1 cellular context compared by ENCODE assay signal in genomic region chr2:222796413-222797103, GRCh38.
TF ChIP-seq lines count a peak whose summit lies in the region.

No MANE protein-coding gene starts in this region.

TF ChIP-seq in HepG2, 621 proteins besides CTCF, POLR2A, EP300 and RAD21 (continued from another document and continues in another):
- TF ChIP-seq, protein P1, sequence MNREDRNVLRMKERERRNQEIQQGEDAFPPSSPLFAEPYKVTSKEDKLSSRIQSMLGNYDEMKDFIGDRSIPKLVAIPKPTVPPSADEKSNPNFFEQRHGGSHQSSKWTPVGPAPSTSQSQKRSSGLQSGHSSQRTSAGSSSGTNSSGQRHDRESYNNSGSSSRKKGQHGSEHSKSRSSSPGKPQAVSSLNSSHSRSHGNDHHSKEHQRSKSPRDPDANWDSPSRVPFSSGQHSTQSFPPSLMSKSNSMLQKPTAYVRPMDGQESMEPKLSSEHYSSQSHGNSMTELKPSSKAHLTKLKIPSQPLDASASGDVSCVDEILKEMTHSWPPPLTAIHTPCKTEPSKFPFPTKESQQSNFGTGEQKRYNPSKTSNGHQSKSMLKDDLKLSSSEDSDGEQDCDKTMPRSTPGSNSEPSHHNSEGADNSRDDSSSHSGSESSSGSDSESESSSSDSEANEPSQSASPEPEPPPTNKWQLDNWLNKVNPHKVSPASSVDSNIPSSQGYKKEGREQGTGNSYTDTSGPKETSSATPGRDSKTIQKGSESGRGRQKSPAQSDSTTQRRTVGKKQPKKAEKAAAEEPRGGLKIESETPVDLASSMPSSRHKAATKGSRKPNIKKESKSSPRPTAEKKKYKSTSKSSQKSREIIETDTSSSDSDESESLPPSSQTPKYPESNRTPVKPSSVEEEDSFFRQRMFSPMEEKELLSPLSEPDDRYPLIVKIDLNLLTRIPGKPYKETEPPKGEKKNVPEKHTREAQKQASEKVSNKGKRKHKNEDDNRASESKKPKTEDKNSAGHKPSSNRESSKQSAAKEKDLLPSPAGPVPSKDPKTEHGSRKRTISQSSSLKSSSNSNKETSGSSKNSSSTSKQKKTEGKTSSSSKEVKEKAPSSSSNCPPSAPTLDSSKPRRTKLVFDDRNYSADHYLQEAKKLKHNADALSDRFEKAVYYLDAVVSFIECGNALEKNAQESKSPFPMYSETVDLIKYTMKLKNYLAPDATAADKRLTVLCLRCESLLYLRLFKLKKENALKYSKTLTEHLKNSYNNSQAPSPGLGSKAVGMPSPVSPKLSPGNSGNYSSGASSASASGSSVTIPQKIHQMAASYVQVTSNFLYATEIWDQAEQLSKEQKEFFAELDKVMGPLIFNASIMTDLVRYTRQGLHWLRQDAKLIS (CRISPR knock-in tag; IDR thresholded peaks at IDR 0.05): no peak
- TF ChIP-seq ZNF431 (CRISPR knock-in tag; IDR thresholded peaks at IDR 0.05; ENCODE audit: borderline replicate concordance, low read depth) (peak; percentile 83; the same call in 1 of the 2 replicates), ZNF354B (CRISPR knock-in tag; IDR thresholded peaks at IDR 0.05) (no peak), SIN3A (IDR thresholded peaks at IDR 0.05; ENCODE audit: borderline replicate concordance, low read depth, low read length) (peak; percentile 71; the same call in 1 of the 2 replicates), SRY (CRISPR knock-in tag; IDR thresholded peaks at IDR 0.05) (peak; percentile 75; the same call in 1 of the 2 replicates), ZKSCAN8 (CRISPR knock-in tag; IDR thresholded peaks at IDR 0.05; ENCODE audit: borderline replicate concordance) (peak; percentile 96), ZBTB4 (CRISPR knock-in tag; IDR thresholded peaks at IDR 0.05; ENCODE audit: borderline replicate concordance) (peak; percentile 96), ZNF747 (CRISPR knock-in tag; IDR thresholded peaks at IDR 0.05; ENCODE audit: borderline replicate concordance) (peak; percentile 36; the same call in 1 of the 2 replicates), ZNF570 (CRISPR knock-in tag; IDR thresholded peaks at IDR 0.05; ENCODE audit: borderline replicate concordance) (0 out of 2 replicates have a peak, but pooled peaks have one; percentile 7), SNAI1 (CRISPR knock-in tag; IDR thresholded peaks at IDR 0.05; ENCODE audit: borderline replicate concordance) (no peak), NBN (conservative IDR thresholded peaks at IDR 0.05) (no peak), NR2F2 (IDR thresholded peaks at IDR 0.05; ENCODE audit: borderline replicate concordance, low read depth) (peak; percentile 96), IRF2 (CRISPR knock-in tag; IDR thresholded peaks at IDR 0.05) (peak; percentile 97), ATAD3A (CRISPR knock-in tag; IDR thresholded peaks at IDR 0.05) (no peak), ZNF263 (CRISPR knock-in tag; IDR thresholded peaks at IDR 0.05) (peak; percentile 52; the same call in 1 of the 2 replicates), ZNF3 (CRISPR knock-in tag; IDR thresholded peaks at IDR 0.05) (peak; percentile 77; the same call in 1 of the 2 replicates), KDM6A (CRISPR knock-in tag; IDR thresholded peaks at IDR 0.05; ENCODE audit: low read depth) (peak; percentile 96), ZSCAN20 (CRISPR knock-in tag; IDR thresholded peaks at IDR 0.05; ENCODE audit: borderline replicate concordance) (0 out of 2 replicates have a peak, but pooled peaks have one; percentile 33), SMAD1 (CRISPR knock-in tag; IDR thresholded peaks at IDR 0.05; ENCODE audit: borderline replicate concordance, low read depth) (no peak), BHLHE40 (IDR thresholded peaks at IDR 0.05; ENCODE audit: low read length) (peak; percentile 91), GMEB2 (CRISPR knock-in tag; IDR thresholded peaks at IDR 0.05; ENCODE audit: low read depth) (no peak), ATF6 (CRISPR knock-in tag; conservative IDR thresholded peaks at IDR 0.05) (peak; percentile 93), NFE2 (CRISPR knock-in tag; IDR thresholded peaks at IDR 0.05) (no peak), MXD3 (CRISPR knock-in tag; IDR thresholded peaks at IDR 0.05) (0 out of 2 replicates have a peak, but pooled peaks have one; percentile 30), SOX6 (IDR thresholded peaks at IDR 0.05) (no peak), SOX6 (CRISPR knock-in tag; IDR thresholded peaks at IDR 0.05) (peak; percentile 93), ZNF781 (CRISPR knock-in tag; IDR thresholded peaks at IDR 0.05; ENCODE audit: borderline replicate concordance, not compliant biosample characterization) (peak; percentile 86), ZFP1 (CRISPR knock-in tag; IDR thresholded peaks at IDR 0.05) (peak; percentile 88), SMC3 (IDR thresholded peaks at IDR 0.05; ENCODE audit: low read length) (peak; percentile 78), ZNF296 (CRISPR knock-in tag; conservative IDR thresholded peaks at IDR 0.05) (no peak), ATF4 (CRISPR knock-in tag; IDR thresholded peaks at IDR 0.05) (peak in 1 of 2 experiments; percentile 93; a peak in 2 of 4 replicates), MBNL3 (CRISPR knock-in tag; conservative IDR thresholded peaks at IDR 0.05) (no peak), GTF2F1 (IDR thresholded peaks at IDR 0.05; ENCODE audit: low read length) (peak; percentile 86; the same call in 1 of the 2 replicates), HIVEP1 (CRISPR knock-in tag; IDR thresholded peaks at IDR 0.05) (peak; percentile 66; the same call in 1 of the 2 replicates), CBFB (CRISPR knock-in tag; IDR thresholded peaks at IDR 0.05) (peak; percentile 98)
- TF ChIP-seq, protein P2, sequence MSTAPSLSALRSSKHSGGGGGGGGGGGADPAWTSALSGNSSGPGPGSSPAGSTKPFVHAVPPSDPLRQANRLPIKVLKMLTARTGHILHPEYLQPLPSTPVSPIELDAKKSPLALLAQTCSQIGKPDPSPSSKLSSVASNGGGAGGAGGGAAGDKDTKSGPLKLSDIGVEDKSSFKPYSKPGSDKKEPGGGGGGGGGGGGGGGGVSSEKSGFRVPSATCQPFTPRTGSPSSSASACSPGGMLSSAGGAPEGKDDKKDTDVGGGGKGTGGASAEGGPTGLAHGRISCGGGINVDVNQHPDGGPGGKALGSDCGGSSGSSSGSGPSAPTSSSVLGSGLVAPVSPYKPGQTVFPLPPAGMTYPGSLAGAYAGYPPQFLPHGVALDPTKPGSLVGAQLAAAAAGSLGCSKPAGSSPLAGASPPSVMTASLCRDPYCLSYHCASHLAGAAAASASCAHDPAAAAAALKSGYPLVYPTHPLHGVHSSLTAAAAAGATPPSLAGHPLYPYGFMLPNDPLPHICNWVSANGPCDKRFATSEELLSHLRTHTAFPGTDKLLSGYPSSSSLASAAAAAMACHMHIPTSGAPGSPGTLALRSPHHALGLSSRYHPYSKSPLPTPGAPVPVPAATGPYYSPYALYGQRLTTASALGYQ (CRISPR knock-in tag; IDR thresholded peaks at IDR 0.05): peak; percentile 98
- TF ChIP-seq, protein P3, sequence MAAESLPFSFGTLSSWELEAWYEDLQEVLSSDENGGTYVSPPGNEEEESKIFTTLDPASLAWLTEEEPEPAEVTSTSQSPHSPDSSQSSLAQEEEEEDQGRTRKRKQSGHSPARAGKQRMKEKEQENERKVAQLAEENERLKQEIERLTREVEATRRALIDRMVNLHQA (CRISPR knock-in tag; IDR thresholded peaks at IDR 0.05): no peak
- TF ChIP-seq, protein P4, sequence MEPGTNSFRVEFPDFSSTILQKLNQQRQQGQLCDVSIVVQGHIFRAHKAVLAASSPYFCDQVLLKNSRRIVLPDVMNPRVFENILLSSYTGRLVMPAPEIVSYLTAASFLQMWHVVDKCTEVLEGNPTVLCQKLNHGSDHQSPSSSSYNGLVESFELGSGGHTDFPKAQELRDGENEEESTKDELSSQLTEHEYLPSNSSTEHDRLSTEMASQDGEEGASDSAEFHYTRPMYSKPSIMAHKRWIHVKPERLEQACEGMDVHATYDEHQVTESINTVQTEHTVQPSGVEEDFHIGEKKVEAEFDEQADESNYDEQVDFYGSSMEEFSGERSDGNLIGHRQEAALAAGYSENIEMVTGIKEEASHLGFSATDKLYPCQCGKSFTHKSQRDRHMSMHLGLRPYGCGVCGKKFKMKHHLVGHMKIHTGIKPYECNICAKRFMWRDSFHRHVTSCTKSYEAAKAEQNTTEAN (CRISPR knock-in tag; conservative IDR thresholded peaks at IDR 0.05): peak; percentile 87
- TF ChIP-seq, protein P5, sequence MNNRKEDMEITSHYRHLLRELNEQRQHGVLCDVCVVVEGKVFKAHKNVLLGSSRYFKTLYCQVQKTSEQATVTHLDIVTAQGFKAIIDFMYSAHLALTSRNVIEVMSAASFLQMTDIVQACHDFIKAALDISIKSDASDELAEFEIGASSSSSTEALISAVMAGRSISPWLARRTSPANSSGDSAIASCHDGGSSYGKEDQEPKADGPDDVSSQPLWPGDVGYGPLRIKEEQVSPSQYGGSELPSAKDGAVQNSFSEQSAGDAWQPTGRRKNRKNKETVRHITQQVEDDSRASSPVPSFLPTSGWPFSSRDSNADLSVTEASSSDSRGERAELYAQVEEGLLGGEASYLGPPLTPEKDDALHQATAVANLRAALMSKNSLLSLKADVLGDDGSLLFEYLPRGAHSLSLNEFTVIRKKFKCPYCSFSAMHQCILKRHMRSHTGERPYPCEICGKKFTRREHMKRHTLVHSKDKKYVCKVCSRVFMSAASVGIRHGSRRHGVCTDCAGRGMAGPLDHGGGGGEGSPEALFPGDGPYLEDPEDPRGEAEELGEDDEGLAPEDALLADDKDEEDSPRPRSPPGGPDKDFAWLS (CRISPR knock-in tag; IDR thresholded peaks at IDR 0.05; ENCODE audit: borderline replicate concordance): no peak
